ENCODE assay signal across 1 cellular context in the genomic region with DNA sequence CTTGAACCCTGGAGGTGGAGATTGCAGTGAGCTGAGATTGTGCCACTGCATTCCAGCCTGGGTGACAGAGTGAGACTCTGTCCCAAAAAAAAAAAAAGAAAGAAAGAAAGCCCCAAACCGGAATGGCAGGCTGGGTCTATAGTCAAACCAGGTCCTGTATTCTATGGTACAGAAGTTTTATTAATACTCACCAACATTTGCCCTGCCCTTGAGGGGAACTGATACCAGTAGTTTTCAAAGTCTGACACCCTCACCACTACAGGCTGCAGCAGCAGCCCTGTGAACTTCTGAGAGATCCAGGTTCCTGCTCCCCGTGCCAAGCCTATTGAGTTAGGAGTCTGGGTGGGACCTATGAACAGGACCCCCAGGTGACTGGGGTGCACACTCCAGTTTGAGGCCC.
TF ChIP-seq lines count a peak whose summit lies in the region.

No MANE protein-coding gene starts in this region.

TF ChIP-seq in GM23338, 12 proteins besides CTCF, POLR2A, EP300 and RAD21 (continued from another document):
- TF ChIP-seq, protein P1, sequence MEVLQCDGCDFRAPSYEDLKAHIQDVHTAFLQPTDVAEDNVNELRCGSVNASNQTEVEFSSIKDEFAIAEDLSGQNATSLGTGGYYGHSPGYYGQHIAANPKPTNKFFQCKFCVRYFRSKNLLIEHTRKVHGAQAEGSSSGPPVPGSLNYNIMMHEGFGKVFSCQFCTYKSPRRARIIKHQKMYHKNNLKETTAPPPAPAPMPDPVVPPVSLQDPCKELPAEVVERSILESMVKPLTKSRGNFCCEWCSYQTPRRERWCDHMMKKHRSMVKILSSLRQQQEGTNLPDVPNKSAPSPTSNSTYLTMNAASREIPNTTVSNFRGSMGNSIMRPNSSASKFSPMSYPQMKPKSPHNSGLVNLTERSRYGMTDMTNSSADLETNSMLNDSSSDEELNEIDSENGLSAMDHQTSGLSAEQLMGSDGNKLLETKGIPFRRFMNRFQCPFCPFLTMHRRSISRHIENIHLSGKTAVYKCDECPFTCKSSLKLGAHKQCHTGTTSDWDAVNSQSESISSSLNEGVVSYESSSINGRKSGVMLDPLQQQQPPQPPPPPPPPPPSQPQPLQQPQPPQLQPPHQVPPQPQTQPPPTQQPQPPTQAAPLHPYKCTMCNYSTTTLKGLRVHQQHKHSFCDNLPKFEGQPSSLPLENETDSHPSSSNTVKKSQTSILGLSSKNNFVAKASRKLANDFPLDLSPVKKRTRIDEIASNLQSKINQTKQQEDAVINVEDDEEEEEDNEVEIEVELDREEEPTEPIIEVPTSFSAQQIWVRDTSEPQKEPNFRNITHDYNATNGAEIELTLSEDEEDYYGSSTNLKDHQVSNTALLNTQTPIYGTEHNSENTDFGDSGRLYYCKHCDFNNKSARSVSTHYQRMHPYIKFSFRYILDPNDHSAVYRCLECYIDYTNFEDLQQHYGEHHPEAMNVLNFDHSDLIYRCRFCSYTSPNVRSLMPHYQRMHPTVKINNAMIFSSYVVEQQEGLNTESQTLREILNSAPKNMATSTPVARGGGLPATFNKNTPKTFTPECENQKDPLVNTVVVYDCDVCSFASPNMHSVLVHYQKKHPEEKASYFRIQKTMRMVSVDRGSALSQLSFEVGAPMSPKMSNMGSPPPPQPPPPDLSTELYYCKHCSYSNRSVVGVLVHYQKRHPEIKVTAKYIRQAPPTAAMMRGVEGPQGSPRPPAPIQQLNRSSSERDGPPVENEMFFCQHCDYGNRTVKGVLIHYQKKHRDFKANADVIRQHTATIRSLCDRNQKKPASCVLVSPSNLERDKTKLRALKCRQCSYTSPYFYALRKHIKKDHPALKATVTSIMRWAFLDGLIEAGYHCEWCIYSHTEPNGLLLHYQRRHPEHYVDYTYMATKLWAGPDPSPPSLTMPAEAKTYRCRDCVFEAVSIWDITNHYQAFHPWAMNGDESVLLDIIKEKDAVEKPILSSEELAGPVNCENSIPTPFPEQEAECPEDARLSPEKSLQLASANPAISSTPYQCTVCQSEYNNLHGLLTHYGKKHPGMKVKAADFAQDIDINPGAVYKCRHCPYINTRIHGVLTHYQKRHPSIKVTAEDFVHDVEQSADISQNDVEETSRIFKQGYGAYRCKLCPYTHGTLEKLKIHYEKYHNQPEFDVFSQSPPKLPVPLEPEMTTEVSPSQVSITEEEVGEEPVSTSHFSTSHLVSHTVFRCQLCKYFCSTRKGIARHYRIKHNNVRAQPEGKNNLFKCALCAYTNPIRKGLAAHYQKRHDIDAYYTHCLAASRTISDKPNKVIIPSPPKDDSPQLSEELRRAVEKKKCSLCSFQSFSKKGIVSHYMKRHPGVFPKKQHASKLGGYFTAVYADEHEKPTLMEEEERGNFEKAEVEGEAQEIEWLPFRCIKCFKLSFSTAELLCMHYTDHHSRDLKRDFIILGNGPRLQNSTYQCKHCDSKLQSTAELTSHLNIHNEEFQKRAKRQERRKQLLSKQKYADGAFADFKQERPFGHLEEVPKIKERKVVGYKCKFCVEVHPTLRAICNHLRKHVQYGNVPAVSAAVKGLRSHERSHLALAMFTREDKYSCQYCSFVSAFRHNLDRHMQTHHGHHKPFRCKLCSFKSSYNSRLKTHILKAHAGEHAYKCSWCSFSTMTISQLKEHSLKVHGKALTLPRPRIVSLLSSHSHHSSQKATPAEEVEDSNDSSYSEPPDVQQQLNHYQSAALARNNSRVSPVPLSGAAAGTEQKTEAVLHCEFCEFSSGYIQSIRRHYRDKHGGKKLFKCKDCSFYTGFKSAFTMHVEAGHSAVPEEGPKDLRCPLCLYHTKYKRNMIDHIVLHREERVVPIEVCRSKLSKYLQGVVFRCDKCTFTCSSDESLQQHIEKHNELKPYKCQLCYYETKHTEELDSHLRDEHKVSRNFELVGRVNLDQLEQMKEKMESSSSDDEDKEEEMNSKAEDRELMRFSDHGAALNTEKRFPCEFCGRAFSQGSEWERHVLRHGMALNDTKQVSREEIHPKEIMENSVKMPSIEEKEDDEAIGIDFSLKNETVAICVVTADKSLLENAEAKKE (CRISPR knock-in tag; IDR thresholded peaks at IDR 0.05) = no peak
- TF ChIP-seq JUNB (IDR thresholded peaks at IDR 0.05; ENCODE audit: unreplicated experiment) (no peak), ZNF331 (CRISPR knock-in tag; IDR thresholded peaks at IDR 0.05; ENCODE audit: low read depth) (no peak), POLR2AphosphoS5 (IDR thresholded peaks at IDR 0.05; ENCODE audit: low read depth) (no peak)
